ENCODE assay signal across 14 cellular contexts in the genomic region with DNA sequence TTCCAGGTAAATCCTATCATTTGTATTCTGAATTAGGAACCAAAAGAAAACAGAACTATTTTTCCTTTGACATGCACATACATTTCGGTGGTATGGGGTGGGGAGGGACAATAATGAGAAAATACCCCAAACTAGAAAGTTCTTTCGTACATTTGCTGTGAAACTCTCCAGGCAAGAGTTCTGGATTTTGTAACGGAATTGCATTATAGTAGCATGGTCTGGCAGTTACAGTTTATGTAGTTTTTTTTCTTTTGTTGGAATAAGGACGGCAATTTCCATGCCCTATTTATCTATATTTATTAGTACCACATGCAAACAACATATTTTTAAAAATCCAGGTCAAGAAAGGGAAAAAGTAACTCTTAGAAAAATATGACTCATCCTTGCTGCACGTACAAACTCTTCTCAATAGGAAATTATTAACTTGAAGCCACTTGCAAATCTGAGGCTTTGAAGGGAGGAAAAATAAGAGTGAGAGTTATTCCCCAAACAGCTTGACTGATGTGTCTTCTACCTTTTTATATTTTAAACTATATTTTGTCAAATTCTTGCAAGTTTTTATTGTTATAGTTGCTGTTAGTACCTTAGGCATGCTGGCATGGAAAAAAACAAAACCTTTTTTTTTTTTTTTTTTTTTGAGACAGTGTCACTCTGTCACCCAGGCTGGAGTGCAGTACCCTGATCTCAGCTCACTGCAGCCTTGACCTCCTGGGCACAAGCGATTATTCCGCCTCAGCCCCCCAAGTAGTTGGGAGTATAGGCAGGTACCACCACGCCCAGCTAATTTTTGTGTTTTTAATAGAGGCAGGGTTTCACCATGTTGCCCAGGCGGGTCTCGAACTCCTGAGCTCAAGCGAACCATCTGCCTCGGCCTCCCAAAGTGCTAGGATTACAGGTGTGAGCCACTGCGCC.
DNase-seq lines count a peak whose midpoint lies in the region; ATAC-seq and TF ChIP-seq lines count a peak whose summit lies in the region.
"Had no signal": no experiment of that assay in that cellular context is flagged by ENCODE, and none has a peak within 500 bp of the region (broad histone marks: within the 10 kb centered on the region; RNA-seq: fewer than 3 reads in every experiment).

No MANE protein-coding gene starts in this region.

- TF ChIP-seq CTCF in choroid plexus epithelial cell (conservative IDR thresholded peaks at IDR 0.05; ENCODE audit: low read depth, low read length): no peak
- no peak for TF ChIP-seq CTCF in uterus (IDR thresholded peaks at IDR 0.05)

- H3K36me3 ChIP-seq in mesodermal cell (ENCODE audit: control insufficient read depth, insufficient read depth, low read length) (peaks cover 10% of the 10 kb centered on the region), uterus (no peaks in the 10 kb centered on the region)

- no peak overlapping the region for H3K4me3 Mint-ChIP-seq in activated naive CD8-positive, alpha-beta T cell treated with anti-CD3 and anti-CD28 coated beads, Interleukin-2, amount 50 U/mL, for 24 hours
- no peak overlapping the region for H3K4me3 Mint-ChIP-seq in activated naive CD8-positive, alpha-beta T cell treated with anti-CD3 and anti-CD28 coated beads for 36 hours
- H3K4me3 Mint-ChIP-seq in activated T-cell treated with anti-CD3 and anti-CD28 coated beads, Interleukin-2, amount 50 U/mL, for 4 hours: no peak overlapping the region
- H3K4me3 Mint-ChIP-seq: naive thymus-derived CD8-positive, alpha-beta T cell had no signal

- peak overlapping the region; percentile 11 for H3K27ac ChIP-seq in mesodermal cell (ENCODE audit: low read depth, low read length, severe bottlenecking)
- H3K27ac ChIP-seq in uterus: peak overlapping the region; percentile 69 to 73
- H3K27ac ChIP-seq: 22Rv1 had no signal

- no peaks in the 10 kb centered on the region for H3K27me3 Mint-ChIP-seq in activated naive CD8-positive, alpha-beta T cell treated with anti-CD3 and anti-CD28 coated beads, Interleukin-2, amount 50 U/mL, for 24 hours
- no peaks in the 10 kb centered on the region for H3K27me3 Mint-ChIP-seq in activated naive CD8-positive, alpha-beta T cell treated with anti-CD3 and anti-CD28 coated beads for 36 hours
- no peaks in the 10 kb centered on the region for H3K27me3 Mint-ChIP-seq in activated T-cell treated with anti-CD3 and anti-CD28 coated beads, Interleukin-2, amount 50 U/mL, for 4 hours (ENCODE audit: low read depth)
- H3K27me3 Mint-ChIP-seq: naive thymus-derived CD8-positive, alpha-beta T cell had no signal

- WGBS in mesodermal cell (ENCODE audit: insufficient coverage in 2 of 2), 2 experiments: 88 to 94% methylated on average over 9 to 10 of the region's 13 CpGs

- H3K4me1 ChIP-seq in mesodermal cell (ENCODE audit: control insufficient read depth, insufficient read depth, low read length, poor library complexity, severe bottlenecking): peaks cover 3% of the 10 kb centered on the region
- no peaks in the 10 kb centered on the region for H3K4me1 ChIP-seq in uterus

- H3K27me3 ChIP-seq in uterus: no peaks in the 10 kb centered on the region

- no peak overlapping the region for H3K4me3 ChIP-seq in choroid plexus epithelial cell (ENCODE audit: low read depth, low read length)
- no peak overlapping the region for H3K4me3 ChIP-seq in mesodermal cell (ENCODE audit: extremely low read depth, insufficient read depth, low read length, poor library complexity, severe bottlenecking)
- no peak overlapping the region for H3K4me3 ChIP-seq in uterus

- intact Hi-C loops in uterus (cut with DNase I; ENCODE audit: low total_unique reads): no loop called here

- H3K9me3 ChIP-seq in mesodermal cell (ENCODE audit: control insufficient read depth, low read length): no peaks in the 10 kb centered on the region
- H3K9me3 ChIP-seq in uterus: no peaks in the 10 kb centered on the region

- H3K4me1 Mint-ChIP-seq in activated naive CD8-positive, alpha-beta T cell treated with anti-CD3 and anti-CD28 coated beads, Interleukin-2, amount 50 U/mL, for 24 hours: peaks cover 15% of the 10 kb centered on the region
- peaks cover 10% of the 10 kb centered on the region for H3K4me1 Mint-ChIP-seq in activated naive CD8-positive, alpha-beta T cell treated with anti-CD3 and anti-CD28 coated beads for 36 hours
- peaks cover 3% of the 10 kb centered on the region for H3K4me1 Mint-ChIP-seq in activated T-cell treated with anti-CD3 and anti-CD28 coated beads, Interleukin-2, amount 50 U/mL, for 4 hours (ENCODE audit: low read depth)

- peaks cover 11% of the 10 kb centered on the region for H3K36me3 Mint-ChIP-seq in activated naive CD8-positive, alpha-beta T cell treated with anti-CD3 and anti-CD28 coated beads, Interleukin-2, amount 50 U/mL, for 24 hours (ENCODE audit: low read depth)
- H3K36me3 Mint-ChIP-seq in activated naive CD8-positive, alpha-beta T cell treated with anti-CD3 and anti-CD28 coated beads for 36 hours: no peaks in the 10 kb centered on the region
- peaks cover 15% of the 10 kb centered on the region for H3K36me3 Mint-ChIP-seq in activated T-cell treated with anti-CD3 and anti-CD28 coated beads, Interleukin-2, amount 50 U/mL, for 4 hours (ENCODE audit: insufficient read depth)

- TF ChIP-seq POLR2A in uterus (IDR thresholded peaks at IDR 0.05): no peak

- no peak for ATAC-seq in activated naive CD8-positive, alpha-beta T cell treated with anti-CD3 and anti-CD28 coated beads, Interleukin-2, amount 50 U/mL, for 24 hours
- no peak for ATAC-seq in activated T-cell treated with anti-CD3 and anti-CD28 coated beads, Interleukin-2, amount 50 U/mL, for 4 hours
- ATAC-seq: naive thymus-derived CD8-positive, alpha-beta T cell had no signal

- peak overlapping the region; percentile 27 for H3K27ac Mint-ChIP-seq in activated naive CD8-positive, alpha-beta T cell treated with anti-CD3 and anti-CD28 coated beads, Interleukin-2, amount 50 U/mL, for 24 hours
- H3K27ac Mint-ChIP-seq in activated naive CD8-positive, alpha-beta T cell treated with anti-CD3 and anti-CD28 coated beads for 36 hours: no peak overlapping the region

- no peaks in the 10 kb centered on the region for H3K9me3 Mint-ChIP-seq in activated naive CD8-positive, alpha-beta T cell treated with anti-CD3 and anti-CD28 coated beads, Interleukin-2, amount 50 U/mL, for 24 hours
- H3K9me3 Mint-ChIP-seq in activated naive CD8-positive, alpha-beta T cell treated with anti-CD3 and anti-CD28 coated beads for 36 hours: no peaks in the 10 kb centered on the region
- no peaks in the 10 kb centered on the region for H3K9me3 Mint-ChIP-seq in activated T-cell treated with anti-CD3 and anti-CD28 coated beads, Interleukin-2, amount 50 U/mL, for 4 hours
- H3K9me3 Mint-ChIP-seq: naive thymus-derived CD8-positive, alpha-beta T cell had no signal

- DNase-seq in activated naive CD8-positive, alpha-beta T cell treated with anti-CD3 and anti-CD28 coated beads, Interleukin-2, amount 50 U/mL, for 24 hours: no peak
- DNase-seq in activated naive CD8-positive, alpha-beta T cell treated with anti-CD3 and anti-CD28 coated beads for 36 hours: no peak
- DNase-seq in choroid plexus epithelial cell (ENCODE audit: low read depth) (peak; percentile 54), uterus (no peak), A172 (ENCODE audit: low spot score) (no peak), DMS153 treated with DMSO at 0.1 percent for 48 hours (lab: John Stamatoyannopoulos, UW; ENCODE audit: unreplicated experiment) (no peak)
- no peak for DNase-seq in activated T-cell treated with anti-CD3 and anti-CD28 coated beads, Interleukin-2, amount 50 U/mL, for 4 hours
- DNase-seq: activated naive CD4-positive, alpha-beta T cell treated with anti-CD3 and anti-CD28 coated beads, Interleukin-2, amount 50 U/mL, for 16 hours; naive thymus-derived CD8-positive, alpha-beta T cell; NCI-H2029; OCI-M1; T-helper 2 cell had no signal
